Comparison of ENCODE assay signal across 21 cellular contexts in the genomic region with DNA sequence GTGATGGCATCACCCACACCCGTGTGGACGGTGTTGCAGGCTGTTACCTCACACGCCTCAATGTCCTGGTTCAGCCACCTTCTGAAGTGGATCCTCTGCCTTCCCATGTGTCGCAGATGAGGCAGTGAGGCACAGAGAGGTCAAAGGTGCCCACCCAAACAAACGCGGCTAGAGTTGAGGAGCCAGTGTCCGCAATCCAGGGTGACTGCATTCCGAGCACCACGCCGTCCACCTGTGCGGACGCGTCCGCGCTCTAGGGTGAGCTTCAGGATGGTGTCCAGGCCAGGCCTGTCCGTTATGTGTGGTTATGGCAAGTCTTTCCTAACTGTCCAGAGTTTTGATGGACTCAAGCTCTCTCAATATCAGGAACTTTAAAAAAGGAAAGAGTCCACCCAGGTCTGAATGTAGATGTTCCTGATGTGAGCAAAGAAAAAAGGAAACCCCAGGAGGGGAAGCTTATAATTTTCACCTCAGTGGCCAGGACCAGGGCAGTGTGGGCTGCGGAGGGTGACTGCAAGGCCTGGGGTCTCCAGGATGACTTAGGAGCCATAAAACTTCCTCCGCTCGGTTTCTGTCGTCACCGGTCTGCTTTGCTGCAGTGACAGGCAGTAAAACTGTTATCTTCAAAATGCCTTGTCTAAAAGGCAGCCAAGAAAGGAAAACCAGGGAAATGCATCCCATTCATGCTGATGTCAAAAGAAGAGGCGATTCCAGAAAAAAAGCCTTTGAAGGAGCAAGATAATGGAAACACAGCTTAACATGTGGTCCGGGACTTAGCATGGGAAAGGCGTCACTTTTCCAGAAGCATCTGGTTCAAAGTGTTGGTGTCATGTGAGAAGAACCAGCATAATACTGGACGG. TPM values are rescaled to one million over a fixed set of nuclear protein-coding genes. Genes with fewer than 3 reads are reported as not detected.
DNase-seq lines count a peak whose midpoint lies in the region; ATAC-seq, FAIRE-seq and TF ChIP-seq lines count a peak whose summit lies in the region.
"Had no signal": no experiment of that assay in that cellular context is flagged by ENCODE, and none has a peak within 500 bp of the region (broad histone marks: within the 10 kb centered on the region; RNA-seq: fewer than 3 reads in every experiment).

No MANE protein-coding gene starts in this region.

- no peak for FAIRE-seq in astrocyte (lab: Jason Lieb, UNC)

- no peaks in the 10 kb centered on the region for H3K9me3 Mint-ChIP-seq in astrocyte (ENCODE audit: unreplicated experiment)
- H3K9me3 Mint-ChIP-seq: activated naive CD4-positive, alpha-beta T cell treated with anti-CD3 and anti-CD28 coated beads, Interleukin-2, amount 50 U/mL, for 72 hours; activated T-helper 17 cell treated with anti-CD3 and anti-CD28 coated beads, Interleukin-2, amount 50 U/mL, for 72 hours; central memory CD8-positive, alpha-beta T cell; stimulated activated effector memory CD8-positive, alpha-beta T cell treated with anti-CD3 and anti-CD28 coated beads, Interleukin-12 subunit alpha, Interleukin-12 subunit beta, amount 100 ng/mL, for 72 hours had no signal

- no peaks in the 10 kb centered on the region for H3K36me3 Mint-ChIP-seq in astrocyte (ENCODE audit: low read depth, unreplicated experiment)
- H3K36me3 Mint-ChIP-seq: activated naive CD4-positive, alpha-beta T cell treated with anti-CD3 and anti-CD28 coated beads, Interleukin-2, amount 50 U/mL, for 72 hours; stimulated activated effector memory CD8-positive, alpha-beta T cell treated with anti-CD3 and anti-CD28 coated beads, Interleukin-12 subunit alpha, Interleukin-12 subunit beta, amount 100 ng/mL, for 72 hours had no signal

- TF ChIP-seq CTCF in astrocyte (IDR thresholded peaks at IDR 0.05; ENCODE audit: insufficient read depth, low read depth, low read length): no peak
- TF ChIP-seq CTCF in gastroesophageal sphincter (IDR thresholded peaks at IDR 0.05): no peak
- TF ChIP-seq CTCF in osteoblast (IDR thresholded peaks at IDR 0.05; ENCODE audit: extremely low read depth, low read depth, low read length): no peak
- TF ChIP-seq CTCF in uterus (IDR thresholded peaks at IDR 0.05): no peak
- TF ChIP-seq CTCF in GM20000 (IDR thresholded peaks at IDR 0.05; ENCODE audit: extremely low read depth, missing control alignments): no peak

- peaks cover 30% of the 10 kb centered on the region for H3K4me1 Mint-ChIP-seq in astrocyte (ENCODE audit: low read depth, unreplicated experiment)
- H3K4me1 Mint-ChIP-seq: activated T-helper 17 cell treated with anti-CD3 and anti-CD28 coated beads, Interleukin-2, amount 50 U/mL, for 72 hours; central memory CD8-positive, alpha-beta T cell had no signal

- no peak overlapping the region for H2AFZ ChIP-seq in astrocyte (ENCODE audit: low read depth, low read length)
- H2AFZ ChIP-seq in osteoblast (ENCODE audit: low read length): no peak overlapping the region
- H2AFZ ChIP-seq: PC-9 had no signal

- no peaks in the 10 kb centered on the region for H3K79me2 ChIP-seq in astrocyte (ENCODE audit: insufficient read depth, low read length)
- no peaks in the 10 kb centered on the region for H3K79me2 ChIP-seq in osteoblast (ENCODE audit: insufficient read depth, low read length)

- H3K27me3 ChIP-seq in astrocyte (ENCODE audit: insufficient read depth, low read length) (no peaks in the 10 kb centered on the region), gastroesophageal sphincter (no peaks in the 10 kb centered on the region), osteoblast (ENCODE audit: insufficient read depth, low read length) (no peaks in the 10 kb centered on the region), uterus (no peaks in the 10 kb centered on the region)
- H3K27me3 ChIP-seq: ascending aorta, heart left ventricle, suprapubic skin had no signal

- H3K4me1 ChIP-seq in astrocyte (ENCODE audit: insufficient read depth, low read length) (peaks cover 12% of the 10 kb centered on the region), gastroesophageal sphincter (peaks cover 18 to 80% (median 30%) of the 10 kb centered on the region in 3 donors), osteoblast (ENCODE audit: insufficient read depth, low read length) (peaks cover 21% of the 10 kb centered on the region), uterus (peaks cover 0 to 40% of the 10 kb centered on the region in 2 donors)
- H3K4me1 ChIP-seq: prostate gland had no signal

- no peak for ATAC-seq in gastroesophageal sphincter
- ATAC-seq in GM18909 (IDR thresholded peaks at IDR 0.05; ENCODE audit: poor library complexity, unreplicated experiment): no peak
- ATAC-seq: activated naive CD4-positive, alpha-beta T cell treated with anti-CD3 and anti-CD28 coated beads, Interleukin-2, amount 50 U/mL, for 72 hours; activated T-helper 17 cell treated with anti-CD3 and anti-CD28 coated beads, Interleukin-2, amount 50 U/mL, for 72 hours; stimulated activated effector memory CD8-positive, alpha-beta T cell treated with anti-CD3 and anti-CD28 coated beads, Interleukin-12 subunit alpha, Interleukin-12 subunit beta, amount 100 ng/mL, for 72 hours had no signal

- peak overlapping the region; percentile 4 for H3K27ac Mint-ChIP-seq in astrocyte (ENCODE audit: unreplicated experiment)
- H3K27ac Mint-ChIP-seq: activated naive CD4-positive, alpha-beta T cell treated with anti-CD3 and anti-CD28 coated beads, Interleukin-2, amount 50 U/mL, for 72 hours; activated T-helper 17 cell treated with anti-CD3 and anti-CD28 coated beads, Interleukin-2, amount 50 U/mL, for 72 hours; stimulated activated effector memory CD8-positive, alpha-beta T cell treated with anti-CD3 and anti-CD28 coated beads, Interleukin-12 subunit alpha, Interleukin-12 subunit beta, amount 100 ng/mL, for 72 hours had no signal

- TF ChIP-seq EP300 in gastroesophageal sphincter (IDR thresholded peaks at IDR 0.05): no peak

- no peak overlapping the region for H3K4me3 Mint-ChIP-seq in astrocyte (ENCODE audit: unreplicated experiment)
- H3K4me3 Mint-ChIP-seq: activated T-helper 17 cell treated with anti-CD3 and anti-CD28 coated beads, Interleukin-2, amount 50 U/mL, for 72 hours; central memory CD8-positive, alpha-beta T cell; stimulated activated effector memory CD8-positive, alpha-beta T cell treated with anti-CD3 and anti-CD28 coated beads, Interleukin-12 subunit alpha, Interleukin-12 subunit beta, amount 100 ng/mL, for 72 hours had no signal

- no peak overlapping the region for H3K4me3 ChIP-seq in astrocyte (ENCODE audit: insufficient read depth, low read depth, low read length)
- no peak overlapping the region for H3K4me3 ChIP-seq in gastroesophageal sphincter
- H3K4me3 ChIP-seq in osteoblast (ENCODE audit: insufficient read depth, low read length): no peak overlapping the region
- no peak overlapping the region for H3K4me3 ChIP-seq in uterus
- H3K4me3 ChIP-seq: ascending aorta, PC-9, prostate gland, skin epidermis had no signal

- H3K9me3 ChIP-seq in astrocyte (ENCODE audit: insufficient read depth, low read depth, low read length): no peaks in the 10 kb centered on the region
- H3K9me3 ChIP-seq in gastroesophageal sphincter: no peaks in the 10 kb centered on the region
- H3K9me3 ChIP-seq in osteoblast (ENCODE audit: low read depth, low read length): no peaks in the 10 kb centered on the region
- H3K9me3 ChIP-seq in uterus: no peaks in the 10 kb centered on the region
- H3K9me3 ChIP-seq: ascending aorta, heart left ventricle, prostate gland, suprapubic skin had no signal

- TF ChIP-seq POLR2A in gastroesophageal sphincter (IDR thresholded peaks at IDR 0.05) (no peak), uterus (IDR thresholded peaks at IDR 0.05) (no peak)

- H3K27me3 Mint-ChIP-seq in astrocyte (ENCODE audit: low read depth, unreplicated experiment): peaks cover 19% of the 10 kb centered on the region

- DNase-seq in astrocyte (ENCODE audit: low read depth) (no peak), osteoblast (ENCODE audit: insufficient read length, low spot score, missing footprints) (peak; percentile 35), uterus (peak; percentile 39 to 81), GM20000 (ENCODE audit: low spot score) (no peak)
- DNase-seq in NK-92 treated with Interleukin-12 subunit alpha and Interleukin-12 subunit beta, amount 100 ng/mL, for 24 hours (lab: John Stamatoyannopoulos, UW): no peak
- DNase-seq: activated CD4-positive, alpha-beta T cell treated with anti-CD3 and anti-CD28 coated beads, Interleukin-2, amount 50 U/mL, for 48 hours; activated CD4-positive, CD25-positive, alpha-beta regulatory T cell; T1000 had no signal

- no peaks in the 10 kb centered on the region for H4K20me1 ChIP-seq in astrocyte (ENCODE audit: insufficient read depth, low read length)
- no peaks in the 10 kb centered on the region for H4K20me1 ChIP-seq in osteoblast (ENCODE audit: insufficient read depth, low read length)

- WGBS in gastroesophageal sphincter (ENCODE audit: low coverage in 1 of 2), 2 donors: 50 to 70% methylated on average over 8 to 11 of the region's 25 CpGs

- H3K27ac ChIP-seq in astrocyte (ENCODE audit: low read depth, low read length) (no peak overlapping the region), gastroesophageal sphincter (peak overlapping the region; percentile 84 to 94 (median 90)), osteoblast (ENCODE audit: low read depth, low read length) (no peak overlapping the region), uterus (peak overlapping the region; percentile 79 to 86)
- H3K27ac ChIP-seq: ascending aorta, KMS-11, PC-9, prostate gland, suprapubic skin had no signal

- intact Hi-C loops in uterus (cut with DNase I; ENCODE audit: low total_unique reads): no loop called here

- H3K9ac ChIP-seq in astrocyte (ENCODE audit: low read length): no peak overlapping the region
- H3K9ac ChIP-seq: KMS-11 had no signal

- no peak overlapping the region for H3K4me2 ChIP-seq in astrocyte (ENCODE audit: low read length)
- H3K4me2 ChIP-seq in osteoblast (ENCODE audit: insufficient read depth, low read length): no peak overlapping the region
- H3K4me2 ChIP-seq: KMS-11, PC-9 had no signal

- H3K36me3 ChIP-seq in astrocyte (ENCODE audit: insufficient read depth, low read length): no peaks in the 10 kb centered on the region
- H3K36me3 ChIP-seq in gastroesophageal sphincter: no peaks in the 10 kb centered on the region
- H3K36me3 ChIP-seq in osteoblast (ENCODE audit: insufficient read depth, low read length): no peaks in the 10 kb centered on the region
- H3K36me3 ChIP-seq in uterus: no peaks in the 10 kb centered on the region
- H3K36me3 ChIP-seq: ascending aorta, heart left ventricle, prostate gland, suprapubic skin had no signal

RNA-seq across cellular contexts. Expression of a gene that starts 41.8 kb away (rescaled TPM):
- 131 and 173 TPM in 2 replicates for total RNA-seq in astrocyte
- total RNA-seq in gastroesophageal sphincter: 1,000 to 10,000 TPM in 2 of 4 donors, 100 to 1,000 TPM in 2; 477 to 1,231 (median 878) TPM
- 1,531 and 1,612 TPM in 2 replicates for total RNA-seq in osteoblast
- 1,000 to 10,000 TPM in 1 of 4 donors, 100 to 1,000 TPM in 3; 621 to 1,160 (median 804) TPM for total RNA-seq in uterus

Comparison
In these comparisons a context has a peak if more than half of its experiments do, and no peak if none do; other contexts are left out.
1. DNase-seq: peak in osteoblast (single experiment) and uterus (2 of 2); none in astrocyte (single experiment), GM20000 (single experiment) and NK-92 treated with Interleukin-12 subunit alpha and Interleukin-12 subunit beta, amount 100 ng/mL, for 24 hours (single experiment).
2. H3K27ac ChIP-seq: peak in gastroesophageal sphincter (4 of 4) and uterus (2 of 2); none in astrocyte (single experiment) and osteoblast (single experiment).